Comparison of ENCODE assay signal across 22 cellular contexts in the genomic region with DNA sequence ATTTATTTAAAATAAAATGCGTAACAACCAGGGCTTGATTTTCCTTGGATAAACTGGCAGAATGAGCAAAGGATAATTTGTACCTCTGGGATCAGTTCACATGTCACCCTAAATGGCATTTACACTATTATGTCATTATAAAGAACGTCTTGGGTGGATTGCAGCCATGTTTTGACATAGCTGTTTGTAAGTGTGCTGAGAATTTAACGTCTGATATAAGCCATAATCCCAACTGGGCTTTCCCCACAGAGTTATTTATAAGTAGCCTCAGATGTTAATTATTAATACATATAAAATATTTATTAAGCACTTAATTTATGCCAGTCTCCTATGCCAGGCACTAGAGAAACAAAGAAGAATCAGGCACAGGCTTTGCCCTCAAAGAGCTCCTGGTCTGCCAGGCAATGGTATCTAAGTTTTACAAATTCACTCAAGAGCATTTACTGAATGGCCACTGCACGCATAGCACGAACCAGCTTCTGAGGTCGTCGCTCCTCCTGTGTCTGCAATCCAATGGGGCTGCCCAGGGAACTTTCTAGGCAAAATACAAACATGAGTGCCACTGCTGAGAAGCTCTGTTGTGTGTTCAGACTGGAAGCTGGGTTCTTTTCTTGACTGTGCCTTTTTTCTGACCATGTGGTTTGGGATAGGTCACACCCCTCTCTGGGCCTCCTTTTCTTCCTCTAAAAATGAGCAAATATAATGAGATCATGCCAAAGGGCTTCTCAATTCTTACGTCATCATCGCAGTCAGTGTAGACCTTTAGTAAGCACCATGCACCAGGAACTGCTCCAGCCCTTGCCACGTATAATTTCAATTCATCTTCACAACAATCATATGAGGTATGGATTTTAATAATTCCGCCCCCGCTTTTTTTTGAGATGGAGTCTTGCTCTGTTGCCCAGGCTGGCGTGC.
"Had no signal": no experiment of that assay in that cellular context is flagged by ENCODE, and none has a peak within 500 bp of the region (broad histone marks: within the 10 kb centered on the region; RNA-seq: fewer than 3 reads in every experiment).

No MANE protein-coding gene starts in this region.

- H3K4me1 Mint-ChIP-seq: activated naive CD8-positive, alpha-beta T cell treated with anti-CD3 and anti-CD28 coated beads for 36 hours; activated T-helper 17 cell treated with anti-CD3 and anti-CD28 coated beads, Interleukin-2, amount 50 U/mL, for 72 hours; stimulated activated naive CD8-positive, alpha-beta T cell treated with anti-CD3 and anti-CD28 coated beads, Interleukin-15, amount 100 ng/mL, for 72 hours had no signal

- H3K27me3 ChIP-seq: cardiac muscle cell, testis, upper lobe of left lung had no signal

- H3K27ac ChIP-seq: cardiac muscle cell, prostate gland, skin epidermis, testis, upper lobe of left lung had no signal

- H3K4me3 ChIP-seq: cardiac muscle cell, prostate gland, skin epidermis, testis, upper lobe of left lung had no signal

- ATAC-seq: activated T-helper 17 cell treated with anti-CD3 and anti-CD28 coated beads, Interleukin-2, amount 50 U/mL, for 72 hours; right cardiac atrium; stimulated activated naive CD8-positive, alpha-beta T cell treated with anti-CD3 and anti-CD28 coated beads, Interleukin-15, amount 100 ng/mL, for 72 hours had no signal

- H3K36me3 ChIP-seq: cardiac muscle cell, prostate gland, upper lobe of left lung had no signal

- H3K4me1 ChIP-seq: prostate gland, testis, upper lobe of left lung had no signal

- H3K9me3 Mint-ChIP-seq: activated T-helper 17 cell treated with anti-CD3 and anti-CD28 coated beads, Interleukin-2, amount 50 U/mL, for 72 hours; nephron progenitor cell had no signal

- H3K9me3 ChIP-seq: prostate gland, testis, upper lobe of left lung had no signal

- DNase-seq: activated CD4-positive, alpha-beta T cell treated with anti-CD3 and anti-CD28 coated beads, Interleukin-2, amount 50 U/mL, for 4 hours; activated naive CD4-positive, alpha-beta T cell; activated naive CD8-positive, alpha-beta T cell treated with anti-CD3 and anti-CD28 coated beads for 36 hours; activated T-cell treated with anti-CD3 and anti-CD28 coated beads, Interleukin-2, amount 50 U/mL, for 1 hour; amniotic stem cell; foreskin melanocyte; glutamatergic neuron; hypothalamus; islet precursor cell; nephron progenitor cell; right cardiac atrium; stimulated activated CD4-positive, alpha-beta T cell treated with anti-CD3 and anti-CD28 coated beads, Interleukin-15, amount 100 ng/mL, for 24 hours; stimulated activated CD4-positive, alpha-beta T cell treated with anti-CD3 and anti-CD28 coated beads, Interleukin-2, amount 100 ng/mL, for 48 hours; stimulated activated naive CD8-positive, alpha-beta T cell treated with anti-CD3 and anti-CD28 coated beads, Interleukin-15, amount 100 ng/mL, for 72 hours; T-helper 2 cell; testis; upper lobe of left lung had no signal

- H3K27ac Mint-ChIP-seq: activated naive CD8-positive, alpha-beta T cell treated with anti-CD3 and anti-CD28 coated beads for 36 hours; activated T-helper 17 cell treated with anti-CD3 and anti-CD28 coated beads, Interleukin-2, amount 50 U/mL, for 72 hours; mesothelial cell of epicardium; nephron progenitor cell; stimulated activated naive CD8-positive, alpha-beta T cell treated with anti-CD3 and anti-CD28 coated beads, Interleukin-15, amount 100 ng/mL, for 72 hours had no signal

- H3K4me3 Mint-ChIP-seq: activated naive CD8-positive, alpha-beta T cell treated with anti-CD3 and anti-CD28 coated beads for 36 hours; activated T-helper 17 cell treated with anti-CD3 and anti-CD28 coated beads, Interleukin-2, amount 50 U/mL, for 72 hours; mesothelial cell of epicardium; nephron progenitor cell; stimulated activated naive CD8-positive, alpha-beta T cell treated with anti-CD3 and anti-CD28 coated beads, Interleukin-15, amount 100 ng/mL, for 72 hours had no signal

- H3K36me3 Mint-ChIP-seq: activated naive CD8-positive, alpha-beta T cell treated with anti-CD3 and anti-CD28 coated beads for 36 hours; mesothelial cell of epicardium had no signal
